In genomic region chr3:120528163-120528562, GRCh38 we compare ENCODE assay signal across 25 cellular contexts.
A peak's percentile ranks its signal among the peaks of the same experiment; 100 is the strongest.
DNase-seq lines count a peak whose midpoint lies in the region; ATAC-seq lines count a peak whose summit lies in the region.
"Had no signal": no experiment of that assay in that cellular context is flagged by ENCODE, and none has a peak within 500 bp of the region (broad histone marks: within the 10 kb centered on the region; RNA-seq: fewer than 3 reads in every experiment).

No MANE protein-coding gene starts in this region.

- ATAC-seq in activated CD8-positive, alpha-beta memory T cell treated with anti-CD3 and anti-CD28 coated beads, Interleukin-2, amount 10 ng/mL, durations not matched to agents 7 days and 5 days = peak; percentile 20
- ATAC-seq in HG03565 (IDR thresholded peaks at IDR 0.05; ENCODE audit: unreplicated experiment) (peak; percentile 72), HG03469 (IDR thresholded peaks at IDR 0.05; ENCODE audit: unreplicated experiment) (no peak)
- peak; percentile 75 for ATAC-seq in activated T-helper 17 cell treated with anti-CD3 and anti-CD28 coated beads, Interleukin-2, amount 50 U/mL, for 72 hours (replicated peaks)
- peak; percentile 49 for ATAC-seq in stimulated activated naive CD8-positive, alpha-beta T cell treated with anti-CD3 and anti-CD28 coated beads, Interleukin-15, amount 100 ng/mL, for 72 hours
- ATAC-seq: A549, HCT116, K562, SK-N-SH treated with all-trans-retinoic acid at 6 μM for 48 hours had no signal

- H3K27ac Mint-ChIP-seq in activated CD8-positive, alpha-beta memory T cell treated with anti-CD3 and anti-CD28 coated beads, Interleukin-2, amount 10 ng/mL, durations not matched to agents 7 days and 5 days = no peak overlapping the region
- H3K27ac Mint-ChIP-seq in activated T-helper 17 cell treated with anti-CD3 and anti-CD28 coated beads, Interleukin-2, amount 50 U/mL, for 72 hours = no peak overlapping the region
- H3K27ac Mint-ChIP-seq in stimulated activated naive CD8-positive, alpha-beta T cell treated with anti-CD3 and anti-CD28 coated beads, Interleukin-15, amount 100 ng/mL, for 72 hours = no peak overlapping the region

- H3K4me3 Mint-ChIP-seq in activated CD8-positive, alpha-beta memory T cell treated with anti-CD3 and anti-CD28 coated beads, Interleukin-2, amount 10 ng/mL, durations not matched to agents 7 days and 5 days = no peak overlapping the region
- H3K4me3 Mint-ChIP-seq in activated T-helper 17 cell treated with anti-CD3 and anti-CD28 coated beads, Interleukin-2, amount 50 U/mL, for 72 hours = peak overlapping the region; percentile 3
- H3K4me3 Mint-ChIP-seq in stimulated activated naive CD8-positive, alpha-beta T cell treated with anti-CD3 and anti-CD28 coated beads, Interleukin-15, amount 100 ng/mL, for 72 hours = no peak overlapping the region
- H3K4me3 Mint-ChIP-seq: CD4-positive, alpha-beta memory T cell had no signal

- H3K4me1 Mint-ChIP-seq in activated CD8-positive, alpha-beta memory T cell treated with anti-CD3 and anti-CD28 coated beads, Interleukin-2, amount 10 ng/mL, durations not matched to agents 7 days and 5 days = peaks cover 10% of the 10 kb centered on the region
- H3K4me1 Mint-ChIP-seq in activated T-helper 17 cell treated with anti-CD3 and anti-CD28 coated beads, Interleukin-2, amount 50 U/mL, for 72 hours = peaks cover 10% of the 10 kb centered on the region
- H3K4me1 Mint-ChIP-seq in stimulated activated naive CD8-positive, alpha-beta T cell treated with anti-CD3 and anti-CD28 coated beads, Interleukin-15, amount 100 ng/mL, for 72 hours = peaks cover 7% of the 10 kb centered on the region

- no peaks in the 10 kb centered on the region for H3K9me3 Mint-ChIP-seq in activated CD8-positive, alpha-beta memory T cell treated with anti-CD3 and anti-CD28 coated beads, Interleukin-2, amount 10 ng/mL, durations not matched to agents 7 days and 5 days (ENCODE audit: low read depth)
- no peaks in the 10 kb centered on the region for H3K9me3 Mint-ChIP-seq in activated T-helper 17 cell treated with anti-CD3 and anti-CD28 coated beads, Interleukin-2, amount 50 U/mL, for 72 hours
- H3K9me3 Mint-ChIP-seq in stimulated activated naive CD8-positive, alpha-beta T cell treated with anti-CD3 and anti-CD28 coated beads, Interleukin-15, amount 100 ng/mL, for 72 hours = peaks cover 0 to 4% of the 10 kb centered on the region in 2 donors

- H3K36me3 Mint-ChIP-seq in activated CD8-positive, alpha-beta memory T cell treated with anti-CD3 and anti-CD28 coated beads, Interleukin-2, amount 10 ng/mL, durations not matched to agents 7 days and 5 days = no peaks in the 10 kb centered on the region
- no peaks in the 10 kb centered on the region for H3K36me3 Mint-ChIP-seq in activated T-helper 17 cell treated with anti-CD3 and anti-CD28 coated beads, Interleukin-2, amount 50 U/mL, for 72 hours (ENCODE audit: low read depth)
- H3K36me3 Mint-ChIP-seq: CD4-positive, alpha-beta memory T cell had no signal

- CTCF ChIA-PET in activated CD8-positive, alpha-beta memory T cell treated with anti-CD3 and anti-CD28 coated beads, Interleukin-2, amount 10 ng/mL, durations not matched to agents 7 days and 5 days (lab: Charles Lee) = no interaction called here

- DNase-seq in activated CD8-positive, alpha-beta memory T cell treated with anti-CD3 and anti-CD28 coated beads, Interleukin-2, amount 10 ng/mL, durations not matched to agents 7 days and 5 days = no peak
- DNase-seq in activated CD8-positive, alpha-beta memory T cell treated with anti-CD3 and anti-CD28 coated beads for 24 hours = no peak
- DNase-seq in stimulated activated naive CD8-positive, alpha-beta T cell treated with anti-CD3 and anti-CD28 coated beads, Interleukin-15, amount 100 ng/mL, for 72 hours = no peak
- DNase-seq in putamen (ENCODE audit: low spot score) = no peak
- DNase-seq: AML-193; C1 segment of cervical spinal cord; CD4-positive, alpha-beta memory T cell; COR-L47; DMS53; Kasumi-1; MV-4-11; NCI-H1105; NCI-H1436 treated with DMSO at 0.1 percent for 48 hours; NCI-H187 treated with DMSO at 0.1 percent for 48 hours; NCI-H2107; NCI-H446; NCI-H524 treated with DMSO at 0.1 percent for 48 hours; NCI-H774 had no signal

- H3K27me3 Mint-ChIP-seq in activated CD8-positive, alpha-beta memory T cell treated with anti-CD3 and anti-CD28 coated beads, Interleukin-2, amount 10 ng/mL, durations not matched to agents 7 days and 5 days = peaks cover 20% of the 10 kb centered on the region
- H3K27me3 Mint-ChIP-seq in activated T-helper 17 cell treated with anti-CD3 and anti-CD28 coated beads, Interleukin-2, amount 50 U/mL, for 72 hours = peaks cover 15% of the 10 kb centered on the region
- H3K27me3 Mint-ChIP-seq in stimulated activated naive CD8-positive, alpha-beta T cell treated with anti-CD3 and anti-CD28 coated beads, Interleukin-15, amount 100 ng/mL, for 72 hours = peaks cover 13% of the 10 kb centered on the region
